Comparison of ENCODE assay signal across 31 cellular contexts in genomic region chr3:9875448-9875847, GRCh38. TPM values are rescaled to one million over a fixed set of nuclear protein-coding genes. Genes with fewer than 3 reads are reported as not detected.
DNase-seq lines count a peak whose midpoint lies in the region; ATAC-seq, FAIRE-seq and TF ChIP-seq lines count a peak whose summit lies in the region.
"Had no signal": no experiment of that assay in that cellular context is flagged by ENCODE, and none has a peak within 500 bp of the region (broad histone marks: within the 10 kb centered on the region; RNA-seq: fewer than 3 reads in every experiment).

No MANE protein-coding gene starts in this region.

- H3K27ac ChIP-seq in K562 (ENCODE audit: extremely low read depth, low read depth, low read length) (no peak overlapping the region), sigmoid colon (peak overlapping the region in 1 of 4 donors; percentile 27)
- H3K27ac ChIP-seq: C4-2B had no signal

- H3K9me3 ChIP-seq in K562 (replicated peaks; ENCODE audit: control insufficient read depth, insufficient read depth, low read depth, low read length) (no peaks in the 10 kb centered on the region), sigmoid colon (no peaks in the 10 kb centered on the region)

- TF ChIP-seq EP300 in K562 (IDR thresholded peaks at IDR 0.05; ENCODE audit: low read length) (no peak), sigmoid colon (IDR thresholded peaks at IDR 0.05) (no peak)

- no peaks in the 10 kb centered on the region for H4K20me1 ChIP-seq in K562 (replicated peaks; ENCODE audit: control insufficient read depth, insufficient read depth, low read length)

- H3K79me2 ChIP-seq in K562 (ENCODE audit: control insufficient read depth, insufficient read depth, low read length) = no peaks in the 10 kb centered on the region

- in situ Hi-C loops in K562 (cut with MboI) = no loop called here

- H3K4me3 ChIP-seq in K562 = no peak overlapping the region
- H3K4me3 ChIP-seq in sigmoid colon = no peak overlapping the region
- H3K4me3 ChIP-seq: smooth muscle cell had no signal

- CTCF ChIA-PET in K562 (lab: Yijun Ruan, JAX; ENCODE audit: low intra/inter-chr PET ratio) = no interaction called here

- BruUV-seq in K562 (replicated peaks; lab: Mats Ljungman, UMichigan) = no TSS peak

- H3K36me3 ChIP-seq in K562 (ENCODE audit: control insufficient read depth, insufficient read depth, low read length) (no peaks in the 10 kb centered on the region), sigmoid colon (no peaks in the 10 kb centered on the region)

- TF ChIP-seq CTCF in K562 (IDR thresholded peaks at IDR 0.05 in 2 of 3, conservative IDR thresholded peaks at IDR 0.05 in 1 of 3; ENCODE audit: insufficient read depth in 2 of 3, low read depth in 1 of 3, low read length in 3 of 3) = no peak
- TF ChIP-seq CTCF in sigmoid colon (IDR thresholded peaks at IDR 0.05) = no peak

- H3K9ac ChIP-seq in K562 (ENCODE audit: insufficient read depth in 1 of 2, low read depth in 2 of 2, low read length in 2 of 2) = no peak overlapping the region

- TF ChIP-seq POLR2A in K562 (conservative IDR thresholded peaks at IDR 0.05) = no peak
- no peak for TF ChIP-seq POLR2A in sigmoid colon (IDR thresholded peaks at IDR 0.05)

- H3K27me3 ChIP-seq in K562 (ENCODE audit: control insufficient read depth in 2 of 2, insufficient read depth in 2 of 2, low read length in 2 of 2) = no peaks in the 10 kb centered on the region
- H3K27me3 ChIP-seq in sigmoid colon = no peaks in the 10 kb centered on the region

- peak overlapping the region; percentile 6; the same call in 1 of the 2 replicates for H2AFZ ChIP-seq in K562 (ENCODE audit: low read depth, low read length)

- TF ChIP-seq RAD21 in K562 (CRISPR knock-in tag; conservative IDR thresholded peaks at IDR 0.05 in 1 of 2, IDR thresholded peaks at IDR 0.05 in 1 of 2) = no peak

- DNase-seq in DMS 273 treated with DMSO at 0.1 percent for 48 hours (lab: John Stamatoyannopoulos, UW) (peak; percentile 13), NCI-H146 (lab: John Stamatoyannopoulos, UW) (peak; percentile 22), NCI-H69 (lab: John Stamatoyannopoulos, UW) (peak; percentile 44), K562 (ENCODE audit: extremely low read depth in 1 of 4, low spot score in 3 of 4) (no peak), GM03348 (ENCODE audit: low spot score) (no peak), sigmoid colon (no peak)
- DNase-seq: activated CD4-positive, alpha-beta T cell treated with anti-CD3 and anti-CD28 coated beads, Interleukin-2, amount 50 U/mL, for 4 hours; activated naive CD8-positive, alpha-beta T cell treated with anti-CD3 and anti-CD28 coated beads for 36 hours; central memory CD4-positive, alpha-beta T cell; GDM1; islet precursor cell; KG1; left ventricle myocardium superior; naive thymus-derived CD8-positive, alpha-beta T cell; NCI-H187; OCI-M1; substantia nigra; SW 1271; T1000 had no signal

- ATAC-seq in K562 (no peak), GM21381 (IDR thresholded peaks at IDR 0.05; ENCODE audit: unreplicated experiment) (no peak), GM21619 (IDR thresholded peaks at IDR 0.05; ENCODE audit: unreplicated experiment) (no peak)
- ATAC-seq: left ventricle myocardium superior; naive thymus-derived CD8-positive, alpha-beta T cell; Right ventricle myocardium inferior; WTC11 had no signal

- POLR2A ChIA-PET in K562 (lab: Yijun Ruan, JAX) = interaction anchor here (1.6 kb wide), 1 partner anchor 9 kb away, joined by 4 read pairs; no protein-coding TSS in a partner anchor

- H3K4me1 ChIP-seq in K562 (replicated peaks in 1 of 2; ENCODE audit: control insufficient read depth in 2 of 2, insufficient read depth in 2 of 2, low read length in 2 of 2) (peaks cover 9 to 14% of the 10 kb centered on the region in 2 experiments; a peak in 4 of 5 replicates), sigmoid colon (no peaks in the 10 kb centered on the region)

- H3K9me1 ChIP-seq in K562 (ENCODE audit: control insufficient read depth, insufficient read depth, low read length) = no peaks in the 10 kb centered on the region

- intact Hi-C loops in K562 (cut with micrococcal nuclease) (no loop called here), sigmoid colon (cut with DNase I) (no loop called here)

- peak; percentile 19 for FAIRE-seq in K562 (lab: Jason Lieb, UNC)
- FAIRE-seq: astrocyte, GM18507, H1 had no signal

- H3K4me2 ChIP-seq in K562 (ENCODE audit: insufficient read depth, low read length) = no peak overlapping the region
- H3K4me2 ChIP-seq: smooth muscle cell had no signal

RNA-seq across cellular contexts. Expression of gene CIDEC, which starts 4.6 kb away (rescaled TPM):
- not detected in 2 replicates for total RNA-seq in K562 (2011; cell fraction: chromatin; rRNA removed; ENCODE audit: low replicate concordance)
- not detected in 2 replicates for total RNA-seq in K562 (2011; cell fraction: nucleolus; rRNA removed)
- total RNA-seq in K562 (2011; cell fraction: nucleoplasm; rRNA removed) = not detected in 2 replicates
- total RNA-seq in K562 (2014; rRNA removed) (not detected in 2 replicates), K562 (2014; rRNA removed; fragmentation: Illumina TruSeq; extraction: Trizol) (not detected in 2 replicates), K562 (2015; rRNA removed; fragmentation: Illumina TruSeq; extraction: Trizol) (not detected in 2 replicates), K562 (2021) (not detected in 2 replicates), sigmoid colon (10 to 100 TPM in 2 of 4 donors, 1 to 10 TPM in 2; 1.6 to 36.7 (median 8.1) TPM)
- polyA plus RNA-seq in K562 (2011; rRNA removed) (not detected in 2 replicates), K562 (2014; fragmentation: Illumina TruSeq; extraction: Trizol) (not detected in 2 replicates), K562 (2014; fragmentation: Nextera tagmentation; extraction: Ambion mirVana) (not detected), K562 (2014; rRNA removed) (not detected in 2 replicates), sigmoid colon (100 to 1,000 TPM in 1 of 3 donors, 10 to 100 TPM in 2; 30.6 to 120 (median 71.3) TPM)
- 0.09 and 0.39 TPM in 2 replicates for polyA plus RNA-seq in K562 (2011; cell fraction: cytosol; rRNA removed)
- polyA plus RNA-seq in K562 (2011; cell fraction: nucleus; rRNA removed) = not detected in 2 replicates
- polyA plus RNA-seq in K562 (2012) = not detected in 2 replicates
- not detected in 2 replicates for polyA minus RNA-seq in K562 (2011; rRNA and poly(A)+ RNA removed)
- not detected in 2 replicates for polyA minus RNA-seq in K562 (2011; cell fraction: cytosol; rRNA and poly(A)+ RNA removed)
- polyA minus RNA-seq in K562 (2011; cell fraction: nucleus; rRNA and poly(A)+ RNA removed) = not detected in 2 replicates
- total RNA-seq: astrocyte, H1, mesothelial cell of epicardium, osteoblast, smooth muscle cell, urinary bladder, WTC11 had no signal
- polyA plus RNA-seq: H1, smooth muscle cell had no signal

RNA-seq across cellular contexts. Expression of gene JAGN1, which starts 15.0 kb away (rescaled TPM):
- 61.7 and 101 TPM in 2 replicates for total RNA-seq in K562 (2011; cell fraction: chromatin; rRNA removed; ENCODE audit: low replicate concordance)
- 84.5 and 103 TPM in 2 replicates for total RNA-seq in K562 (2011; cell fraction: nucleolus; rRNA removed)
- 97.8 and 112 TPM in 2 replicates for total RNA-seq in K562 (2011; cell fraction: nucleoplasm; rRNA removed)
- total RNA-seq in K562 (2014; rRNA removed) = 38.9 and 41.1 TPM in 2 replicates
- total RNA-seq in K562 (2014; rRNA removed; fragmentation: Illumina TruSeq; extraction: Trizol) = 40.3 and 42.4 TPM in 2 replicates
- total RNA-seq in K562 (2015; rRNA removed; fragmentation: Illumina TruSeq; extraction: Trizol) = 31.1 and 33.9 TPM in 2 replicates
- 57.2 and 58.8 TPM in 2 replicates for total RNA-seq in K562 (2021)
- 66.3 and 77.8 TPM in 2 replicates for polyA plus RNA-seq in K562 (2011; rRNA removed)
- polyA plus RNA-seq in K562 (2011; cell fraction: cytosol; rRNA removed) = 70.4 and 88.4 TPM in 2 replicates
- polyA plus RNA-seq in K562 (2011; cell fraction: nucleus; rRNA removed) = 37.0 and 45.1 TPM in 2 replicates
- 56.0 and 64.7 TPM in 2 replicates for polyA plus RNA-seq in K562 (2012)
- polyA plus RNA-seq in K562 (2014; fragmentation: Illumina TruSeq; extraction: Trizol) = 52.3 and 62.6 TPM in 2 replicates
- 10 to 100 TPM; 31.6 to 33.3 TPM for polyA plus RNA-seq in K562 (2014; fragmentation: Nextera tagmentation; extraction: Ambion mirVana)
- polyA plus RNA-seq in K562 (2014; rRNA removed) = 49.8 and 54.6 TPM in 2 replicates
- polyA minus RNA-seq in K562 (2011; rRNA and poly(A)+ RNA removed) = 58.7 and 70.5 TPM in 2 replicates
- polyA minus RNA-seq in K562 (2011; cell fraction: cytosol; rRNA and poly(A)+ RNA removed) = 27.5 and 42.9 TPM in 2 replicates
- polyA minus RNA-seq in K562 (2011; cell fraction: nucleus; rRNA and poly(A)+ RNA removed) = 16.8 and 25.8 TPM in 2 replicates
- 10 to 100 TPM; 33.7 to 55.1 (median 45.9) TPM for total RNA-seq in sigmoid colon
- polyA plus RNA-seq in sigmoid colon = 10 to 100 TPM; 24.7 to 44.4 (median 33.0) TPM

RNA-seq across cellular contexts. Expression of gene IL17RE, which starts 27.2 kb away (rescaled TPM):
- total RNA-seq in K562 (2011; cell fraction: chromatin; rRNA removed; ENCODE audit: low replicate concordance) = 4.4 and 7.9 TPM in 2 replicates
- total RNA-seq in K562 (2011; cell fraction: nucleolus; rRNA removed) = 2.8 and 5.7 TPM in 2 replicates
- 4.6 and 5.8 TPM in 2 replicates for total RNA-seq in K562 (2011; cell fraction: nucleoplasm; rRNA removed)
- total RNA-seq in K562 (2014; rRNA removed) = 0.20 TPM in 1 of 2 replicates, not detected in the other
- total RNA-seq in K562 (2014; rRNA removed; fragmentation: Illumina TruSeq; extraction: Trizol) = 0.48 and 0.51 TPM in 2 replicates
- total RNA-seq in K562 (2015; rRNA removed; fragmentation: Illumina TruSeq; extraction: Trizol) = 0.26 TPM in 1 of 2 replicates, not detected in the other
- total RNA-seq in K562 (2021) = 0.47 and 0.72 TPM in 2 replicates
- 1.1 and 1.9 TPM in 2 replicates for polyA plus RNA-seq in K562 (2011; rRNA removed)
- polyA plus RNA-seq in K562 (2011; cell fraction: cytosol; rRNA removed) = 0.29 and 1.2 TPM in 2 replicates
- polyA plus RNA-seq in K562 (2011; cell fraction: nucleus; rRNA removed) = 3.7 and 5.1 TPM in 2 replicates
- polyA plus RNA-seq in K562 (2012) = 0.46 and 0.91 TPM in 2 replicates
- 0.39 and 0.73 TPM in 2 replicates for polyA plus RNA-seq in K562 (2014; fragmentation: Illumina TruSeq; extraction: Trizol)
- not detected for polyA plus RNA-seq in K562 (2014; fragmentation: Nextera tagmentation; extraction: Ambion mirVana)
- 0.23 and 0.32 TPM in 2 replicates for polyA plus RNA-seq in K562 (2014; rRNA removed)
- polyA minus RNA-seq in K562 (2011; rRNA and poly(A)+ RNA removed) = 0.67 and 1.0 TPM in 2 replicates
- polyA minus RNA-seq in K562 (2011; cell fraction: cytosol; rRNA and poly(A)+ RNA removed) = not detected in 2 replicates
- polyA minus RNA-seq in K562 (2011; cell fraction: nucleus; rRNA and poly(A)+ RNA removed) = 0.67 and 1.7 TPM in 2 replicates
- total RNA-seq in sigmoid colon = 1 to 10 TPM in 2 of 4 donors, under 1 TPM in 2; 0.68 to 2.5 (median 1.3) TPM
- polyA plus RNA-seq in sigmoid colon = 10 to 100 TPM; 11.4 to 46.3 (median 12.7) TPM

RNA-seq across cellular contexts. Expression of gene RPUSD3, which starts 31.6 kb away (rescaled TPM):
- 79.3 and 118 TPM in 2 replicates for total RNA-seq in K562 (2011; cell fraction: chromatin; rRNA removed; ENCODE audit: low replicate concordance)
- total RNA-seq in K562 (2011; cell fraction: nucleolus; rRNA removed) = 76.7 and 80.0 TPM in 2 replicates
- total RNA-seq in K562 (2011; cell fraction: nucleoplasm; rRNA removed) = 76.9 and 87.5 TPM in 2 replicates
- total RNA-seq in K562 (2014; rRNA removed) (73.0 and 90.5 TPM in 2 replicates), K562 (2014; rRNA removed; fragmentation: Illumina TruSeq; extraction: Trizol) (44.3 and 55.8 TPM in 2 replicates), K562 (2015; rRNA removed; fragmentation: Illumina TruSeq; extraction: Trizol) (51.5 and 59.3 TPM in 2 replicates), K562 (2021) (99.0 and 100 TPM in 2 replicates), sigmoid colon (10 to 100 TPM; 42.6 to 54.7 (median 47.6) TPM)
- polyA plus RNA-seq in K562 (2011; rRNA removed) (56.1 and 104 TPM in 2 replicates), K562 (2014; fragmentation: Illumina TruSeq; extraction: Trizol) (98.2 and 119 TPM in 2 replicates), K562 (2014; fragmentation: Nextera tagmentation; extraction: Ambion mirVana) (10 to 100 TPM; 13.8 to 26.4 TPM), K562 (2014; rRNA removed) (66.6 and 76.8 TPM in 2 replicates), sigmoid colon (10 to 100 TPM; 22.0 to 37.1 (median 23.4) TPM)
- 77.0 and 146 TPM in 2 replicates for polyA plus RNA-seq in K562 (2011; cell fraction: cytosol; rRNA removed)
- polyA plus RNA-seq in K562 (2011; cell fraction: nucleus; rRNA removed) = 62.9 and 99.5 TPM in 2 replicates
- 69.4 and 77.4 TPM in 2 replicates for polyA plus RNA-seq in K562 (2012)
- polyA minus RNA-seq in K562 (2011; rRNA and poly(A)+ RNA removed) = 42.4 and 42.7 TPM in 2 replicates
- 33.5 and 40.3 TPM in 2 replicates for polyA minus RNA-seq in K562 (2011; cell fraction: cytosol; rRNA and poly(A)+ RNA removed)
- polyA minus RNA-seq in K562 (2011; cell fraction: nucleus; rRNA and poly(A)+ RNA removed) = 26.7 and 27.1 TPM in 2 replicates

RNA-seq across cellular contexts. Expression of gene IL17RC, which starts 41.5 kb away (rescaled TPM):
- total RNA-seq in K562 (2011; cell fraction: chromatin; rRNA removed; ENCODE audit: low replicate concordance) = 37.1 and 87.7 TPM in 2 replicates
- total RNA-seq in K562 (2011; cell fraction: nucleolus; rRNA removed) = 57.7 and 63.0 TPM in 2 replicates
- 31.0 and 37.3 TPM in 2 replicates for total RNA-seq in K562 (2011; cell fraction: nucleoplasm; rRNA removed)
- total RNA-seq in K562 (2014; rRNA removed) (11.4 and 14.0 TPM in 2 replicates), K562 (2014; rRNA removed; fragmentation: Illumina TruSeq; extraction: Trizol) (2.8 and 3.5 TPM in 2 replicates), K562 (2015; rRNA removed; fragmentation: Illumina TruSeq; extraction: Trizol) (5.4 and 6.9 TPM in 2 replicates), K562 (2021) (11.4 and 12.3 TPM in 2 replicates), sigmoid colon (10 to 100 TPM; 57.8 to 88.9 (median 66.3) TPM)
- polyA plus RNA-seq in K562 (2011; rRNA removed) (7.3 and 12.5 TPM in 2 replicates), K562 (2014; fragmentation: Illumina TruSeq; extraction: Trizol) (6.3 and 11.5 TPM in 2 replicates), K562 (2014; fragmentation: Nextera tagmentation; extraction: Ambion mirVana) (under 1 TPM in 1 of 2 experiments, not detected in 1; 0.15 TPM), K562 (2014; rRNA removed) (7.5 and 7.7 TPM in 2 replicates), sigmoid colon (10 to 100 TPM in 2 of 3 donors, 1 to 10 TPM in 1; 9.9 to 36.5 (median 13.8) TPM)
- polyA plus RNA-seq in K562 (2011; cell fraction: cytosol; rRNA removed) = 9.8 and 14.3 TPM in 2 replicates
- polyA plus RNA-seq in K562 (2011; cell fraction: nucleus; rRNA removed) = 49.8 and 57.1 TPM in 2 replicates
- polyA plus RNA-seq in K562 (2012) = 7.2 and 18.0 TPM in 2 replicates
- 5.9 and 7.6 TPM in 2 replicates for polyA minus RNA-seq in K562 (2011; rRNA and poly(A)+ RNA removed)
- polyA minus RNA-seq in K562 (2011; cell fraction: cytosol; rRNA and poly(A)+ RNA removed) = 9.4 and 11.3 TPM in 2 replicates
- 16.4 and 29.1 TPM in 2 replicates for polyA minus RNA-seq in K562 (2011; cell fraction: nucleus; rRNA and poly(A)+ RNA removed)

Comparison
In these comparisons a context has a peak if more than half of its experiments do, and no peak if none do; other contexts are left out.
1. DNase-seq: peak in DMS 273 treated with DMSO at 0.1 percent for 48 hours (single experiment), NCI-H146 (single experiment) and NCI-H69 (single experiment); none in K562 (0 of 4), GM03348 (single experiment) and sigmoid colon (single experiment).